ENCODE assay signal across 37 cellular contexts in the genomic region with DNA sequence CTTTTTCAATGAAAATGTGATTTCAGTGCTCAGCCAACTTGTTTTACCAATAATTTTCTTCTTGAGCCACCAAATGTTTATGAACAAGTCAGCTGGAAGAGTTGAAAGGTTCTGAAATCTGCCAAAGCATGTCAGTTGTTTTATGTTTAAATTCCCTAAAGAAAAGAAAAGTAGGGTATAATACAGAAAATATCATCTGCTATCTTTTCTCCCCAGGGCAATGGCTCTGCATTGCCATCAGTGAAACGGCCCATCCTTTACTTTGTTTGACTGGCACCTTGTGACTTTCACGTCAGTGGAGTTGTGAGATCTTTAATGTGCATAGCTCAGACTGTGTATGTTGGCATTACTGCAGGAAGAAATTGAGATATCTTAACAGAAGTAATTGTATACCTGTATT.
"Had no signal": no experiment of that assay in that cellular context is flagged by ENCODE, and none has a peak within 500 bp of the region (broad histone marks: within the 10 kb centered on the region; RNA-seq: fewer than 3 reads in every experiment).

No MANE protein-coding gene starts in this region.

- DNase-seq: activated effector memory CD4-positive, alpha-beta T cell treated with anti-CD3 and anti-CD28 coated beads, Interleukin-2, amount 50 U/mL, for 16 hours; activated effector memory CD4-positive, alpha-beta T cell treated with Interleukin-2 at 50 U/mL for 16 hours; activated gamma-delta T cell; activated gamma-delta T cell treated with Interleukin-2 at 50 U/mL for 16 hours; activated naive CD4-positive, alpha-beta T cell; activated naive CD4-positive, alpha-beta T cell treated with anti-CD3 and anti-CD28 coated beads for 36 hours; activated naive CD4-positive, alpha-beta T cell treated with anti-CD3 and anti-CD28 coated beads, Interleukin-2, amount 10 ng/mL, durations not matched to agents 7 days and 5 days; activated naive CD4-positive, alpha-beta T cell treated with anti-CD3 and anti-CD28 coated beads, Interleukin-2, amount 50 U/mL, for 16 hours; activated naive CD4-positive, alpha-beta T cell treated with Interleukin-2 at 50 U/mL for 16 hours; activated naive CD8-positive, alpha-beta T cell treated with anti-CD3 and anti-CD28 coated beads for 36 hours; activated naive CD8-positive, alpha-beta T cell treated with anti-CD3 and anti-CD28 coated beads, Interleukin-2, amount 10 ng/mL, durations not matched to agents 7 days and 5 days; activated naive CD8-positive, alpha-beta T cell treated with anti-CD3 and anti-CD28 coated beads, Interleukin-2, amount 50 U/mL, for 24 hours; activated T-cell treated with anti-CD3 and anti-CD28 coated beads, Interleukin-2, amount 50 U/mL, for 1 hour; activated T-cell treated with anti-CD3 and anti-CD28 coated beads, Interleukin-2, amount 50 U/mL, for 24 hours; activated T-cell treated with anti-CD3 and anti-CD28 coated beads, Interleukin-2, amount 50 U/mL, for 4 hours; activated T-cell treated with anti-CD3 and anti-CD28 coated beads, Interleukin-2, amount 50 U/mL, for 48 hours; adrenal gland; amniotic stem cell; amygdala; anterior cingulate cortex; aorta; body of pancreas; brain microvascular endothelial cell; caudate nucleus; central memory CD4-positive, alpha-beta T cell; cerebellar nuclear complex had no signal

- H3K36me3 Mint-ChIP-seq: activated naive CD4-positive, alpha-beta T cell treated with anti-CD3 and anti-CD28 coated beads, Interleukin-2, amount 10 ng/mL, durations not matched to agents 7 days and 5 days; activated naive CD4-positive, alpha-beta T cell treated with anti-CD3 and anti-CD28 coated beads, Interleukin-2, amount 50 U/mL, for 24 hours; activated naive CD4-positive, alpha-beta T cell treated with anti-CD3 and anti-CD28 coated beads, Interleukin-2, amount 50 U/mL, for 72 hours; activated naive CD8-positive, alpha-beta T cell; activated naive CD8-positive, alpha-beta T cell treated with anti-CD3 and anti-CD28 coated beads for 36 hours; activated naive CD8-positive, alpha-beta T cell treated with anti-CD3 and anti-CD28 coated beads, Interleukin-2, amount 10 ng/mL, durations not matched to agents 7 days and 5 days; brain had no signal

- H3K36me3 ChIP-seq: adrenal gland, ascending aorta, brain microvascular endothelial cell, breast epithelium, cardiac muscle cell had no signal

- H3K9me3 Mint-ChIP-seq: activated naive CD4-positive, alpha-beta T cell treated with anti-CD3 and anti-CD28 coated beads for 36 hours; activated naive CD4-positive, alpha-beta T cell treated with anti-CD3 and anti-CD28 coated beads, Interleukin-2, amount 10 ng/mL, durations not matched to agents 7 days and 5 days; activated naive CD4-positive, alpha-beta T cell treated with anti-CD3 and anti-CD28 coated beads, Interleukin-2, amount 50 U/mL, for 24 hours; activated naive CD4-positive, alpha-beta T cell treated with anti-CD3 and anti-CD28 coated beads, Interleukin-2, amount 50 U/mL, for 72 hours; activated naive CD8-positive, alpha-beta T cell treated with anti-CD3 and anti-CD28 coated beads for 36 hours; activated naive CD8-positive, alpha-beta T cell treated with anti-CD3 and anti-CD28 coated beads, Interleukin-2, amount 10 ng/mL, durations not matched to agents 7 days and 5 days; activated naive CD8-positive, alpha-beta T cell treated with anti-CD3 and anti-CD28 coated beads, Interleukin-2, amount 50 U/mL, for 24 hours; activated T-cell treated with anti-CD3 and anti-CD28 coated beads, Interleukin-2, amount 50 U/mL, for 24 hours; activated T-cell treated with anti-CD3 and anti-CD28 coated beads, Interleukin-2, amount 50 U/mL, for 4 hours; activated T-helper 1 cell treated with anti-CD3 and anti-CD28 coated beads, Interleukin-12 subunit alpha, Interleukin-12 subunit beta, Interleukin-2, Interleukin-4 antibody, amounts not matched to agents 30 ng/mL and 10 ng/mL and 1 ng/mL, durations not matched to agents 14 hours and 24 hours and 36 hours; activated T-helper 17 cell treated with anti-CD3 and anti-CD28 coated beads, Interleukin-2, amount 50 U/mL, for 72 hours; activated T-helper 2 cell treated with anti-CD3 and anti-CD28 coated beads, Interferon-gamma antibody, Interleukin-2, Interleukin-4, amounts not matched to agents 10 μg/mL and 5 μg/mL and 100 μg/mL, durations not matched to agents 14 hours and 24 hours and 36 hours; brain; central memory CD8-positive, alpha-beta T cell had no signal

- H3K4me3 Mint-ChIP-seq: activated naive CD4-positive, alpha-beta T cell treated with anti-CD3 and anti-CD28 coated beads for 36 hours; activated naive CD4-positive, alpha-beta T cell treated with anti-CD3 and anti-CD28 coated beads, Interleukin-2, amount 10 ng/mL, durations not matched to agents 7 days and 5 days; activated naive CD4-positive, alpha-beta T cell treated with anti-CD3 and anti-CD28 coated beads, Interleukin-2, amount 50 U/mL, for 24 hours; activated naive CD8-positive, alpha-beta T cell; activated naive CD8-positive, alpha-beta T cell treated with anti-CD3 and anti-CD28 coated beads for 36 hours; activated naive CD8-positive, alpha-beta T cell treated with anti-CD3 and anti-CD28 coated beads, Interleukin-2, amount 10 ng/mL, durations not matched to agents 7 days and 5 days; activated naive CD8-positive, alpha-beta T cell treated with anti-CD3 and anti-CD28 coated beads, Interleukin-2, amount 50 U/mL, for 24 hours; activated T-cell treated with anti-CD3 and anti-CD28 coated beads, Interleukin-2, amount 50 U/mL, for 24 hours; activated T-cell treated with anti-CD3 and anti-CD28 coated beads, Interleukin-2, amount 50 U/mL, for 4 hours; activated T-helper 1 cell treated with anti-CD3 and anti-CD28 coated beads, Interleukin-12 subunit alpha, Interleukin-12 subunit beta, Interleukin-2, Interleukin-4 antibody, amounts not matched to agents 30 ng/mL and 10 ng/mL and 1 ng/mL, durations not matched to agents 14 hours and 24 hours and 36 hours; activated T-helper 17 cell treated with anti-CD3 and anti-CD28 coated beads, Interleukin-2, amount 50 U/mL, for 72 hours; brain; central memory CD8-positive, alpha-beta T cell had no signal

- H3K27me3 Mint-ChIP-seq: activated naive CD4-positive, alpha-beta T cell treated with anti-CD3 and anti-CD28 coated beads, Interleukin-2, amount 10 ng/mL, durations not matched to agents 7 days and 5 days; activated naive CD4-positive, alpha-beta T cell treated with anti-CD3 and anti-CD28 coated beads, Interleukin-2, amount 50 U/mL, for 24 hours; activated naive CD8-positive, alpha-beta T cell treated with anti-CD3 and anti-CD28 coated beads for 36 hours; activated naive CD8-positive, alpha-beta T cell treated with anti-CD3 and anti-CD28 coated beads, Interleukin-2, amount 10 ng/mL, durations not matched to agents 7 days and 5 days; activated naive CD8-positive, alpha-beta T cell treated with anti-CD3 and anti-CD28 coated beads, Interleukin-2, amount 50 U/mL, for 24 hours; activated T-cell treated with anti-CD3 and anti-CD28 coated beads, Interleukin-2, amount 50 U/mL, for 24 hours; activated T-helper 17 cell treated with anti-CD3 and anti-CD28 coated beads, Interleukin-2, amount 50 U/mL, for 72 hours; brain; central memory CD8-positive, alpha-beta T cell had no signal

- ATAC-seq: activated naive CD4-positive, alpha-beta T cell treated with anti-CD3 and anti-CD28 coated beads, Interleukin-2, amount 50 U/mL, for 72 hours; activated naive CD8-positive, alpha-beta T cell treated with anti-CD3 and anti-CD28 coated beads, Interleukin-2, amount 50 U/mL, for 24 hours; activated T-cell treated with anti-CD3 and anti-CD28 coated beads, Interleukin-2, amount 50 U/mL, for 4 hours; activated T-helper 17 cell treated with anti-CD3 and anti-CD28 coated beads, Interleukin-2, amount 50 U/mL, for 72 hours; body of pancreas had no signal

- H3K4me3 ChIP-seq: adrenal gland, ascending aorta, body of pancreas, breast epithelium, cardiac muscle cell had no signal

- H3K27ac ChIP-seq: adrenal gland, ascending aorta, body of pancreas, brain microvascular endothelial cell, breast epithelium, cardiac muscle cell had no signal

- H3K27me3 ChIP-seq: adrenal gland, ascending aorta, body of pancreas, brain microvascular endothelial cell, breast epithelium, cardiac muscle cell had no signal

- H3K27ac Mint-ChIP-seq: activated naive CD4-positive, alpha-beta T cell treated with anti-CD3 and anti-CD28 coated beads for 36 hours; activated naive CD4-positive, alpha-beta T cell treated with anti-CD3 and anti-CD28 coated beads, Interleukin-2, amount 10 ng/mL, durations not matched to agents 7 days and 5 days; activated naive CD4-positive, alpha-beta T cell treated with anti-CD3 and anti-CD28 coated beads, Interleukin-2, amount 50 U/mL, for 24 hours; activated naive CD4-positive, alpha-beta T cell treated with anti-CD3 and anti-CD28 coated beads, Interleukin-2, amount 50 U/mL, for 72 hours; activated naive CD8-positive, alpha-beta T cell; activated naive CD8-positive, alpha-beta T cell treated with anti-CD3 and anti-CD28 coated beads for 36 hours; activated naive CD8-positive, alpha-beta T cell treated with anti-CD3 and anti-CD28 coated beads, Interleukin-2, amount 10 ng/mL, durations not matched to agents 7 days and 5 days; activated naive CD8-positive, alpha-beta T cell treated with anti-CD3 and anti-CD28 coated beads, Interleukin-2, amount 50 U/mL, for 24 hours; activated T-cell treated with anti-CD3 and anti-CD28 coated beads, Interleukin-2, amount 50 U/mL, for 24 hours; activated T-helper 1 cell treated with anti-CD3 and anti-CD28 coated beads, Interleukin-12 subunit alpha, Interleukin-12 subunit beta, Interleukin-2, Interleukin-4 antibody, amounts not matched to agents 30 ng/mL and 10 ng/mL and 1 ng/mL, durations not matched to agents 14 hours and 24 hours and 36 hours; activated T-helper 17 cell treated with anti-CD3 and anti-CD28 coated beads, Interleukin-2, amount 50 U/mL, for 72 hours; activated T-helper 2 cell treated with anti-CD3 and anti-CD28 coated beads, Interferon-gamma antibody, Interleukin-2, Interleukin-4, amounts not matched to agents 10 μg/mL and 5 μg/mL and 100 μg/mL, durations not matched to agents 14 hours and 24 hours and 36 hours; brain had no signal

- H3K9me3 ChIP-seq: adrenal gland, ascending aorta, body of pancreas, breast epithelium had no signal

- H3K4me1 Mint-ChIP-seq: activated naive CD4-positive, alpha-beta T cell treated with anti-CD3 and anti-CD28 coated beads, Interleukin-2, amount 10 ng/mL, durations not matched to agents 7 days and 5 days; activated naive CD4-positive, alpha-beta T cell treated with anti-CD3 and anti-CD28 coated beads, Interleukin-2, amount 50 U/mL, for 24 hours; activated naive CD8-positive, alpha-beta T cell treated with anti-CD3 and anti-CD28 coated beads for 36 hours; activated naive CD8-positive, alpha-beta T cell treated with anti-CD3 and anti-CD28 coated beads, Interleukin-2, amount 10 ng/mL, durations not matched to agents 7 days and 5 days; activated naive CD8-positive, alpha-beta T cell treated with anti-CD3 and anti-CD28 coated beads, Interleukin-2, amount 50 U/mL, for 24 hours; activated T-helper 17 cell treated with anti-CD3 and anti-CD28 coated beads, Interleukin-2, amount 50 U/mL, for 72 hours; central memory CD8-positive, alpha-beta T cell had no signal
